Comparison of ENCODE assay signal across 10 cellular contexts in genomic region chr6:133891814-133892443, GRCh38. TPM values are rescaled to one million over a fixed set of nuclear protein-coding genes. Genes with fewer than 3 reads are reported as not detected.
DNase-seq lines count a peak whose midpoint lies in the region; ATAC-seq, FAIRE-seq and TF ChIP-seq lines count a peak whose summit lies in the region.
"Had no signal": no experiment of that assay in that cellular context is flagged by ENCODE, and none has a peak within 500 bp of the region (broad histone marks: within the 10 kb centered on the region; RNA-seq: fewer than 3 reads in every experiment).

No MANE protein-coding gene starts in this region.

- CTCF ChIA-PET in A549 (lab: Yijun Ruan, JAX), result interaction anchor here (1.0 to 2.3 kb wide), 4 partner anchors 24 to 323 kb away, joined by 3 to 6 read pairs (median 4); no protein-coding TSS in a partner anchor

- ATAC-seq in A549 (peak in 1 of 2 experiments; percentile 62; a peak in 3 of 6 replicates), GM21723 (IDR thresholded peaks at IDR 0.05; ENCODE audit: unreplicated experiment) (no peak), GM18498 (IDR thresholded peaks at IDR 0.05; ENCODE audit: unreplicated experiment) (no peak)
- ATAC-seq in natural killer cell treated with Interleukin-12 subunit alpha and Interleukin-12 subunit beta and Interleukin-15 and Interleukin-18, amount 100 ng/mL, for 72 hours, result no peak

- H3K9me3 Mint-ChIP-seq in IgD-negative memory B cell, result peaks cover 0 to 3% (median 3%) of the 10 kb centered on the region in 3 donors
- H3K9me3 Mint-ChIP-seq in endodermal cell, result no peaks in the 10 kb centered on the region
- no peaks in the 10 kb centered on the region for H3K9me3 Mint-ChIP-seq in natural killer cell treated with Interleukin-12 subunit alpha and Interleukin-12 subunit beta and Interleukin-15 and Interleukin-18, amount 100 ng/mL, for 72 hours

- no peaks in the 10 kb centered on the region for H3K9me3 ChIP-seq in A549
- H3K9me3 ChIP-seq in endodermal cell (ENCODE audit: control insufficient read depth, low read length), result no peaks in the 10 kb centered on the region

- no peak for TF ChIP-seq POLR2A in A549 (IDR thresholded peaks at IDR 0.05; ENCODE audit: low read length)

- H3K4me1 Mint-ChIP-seq in IgD-negative memory B cell, result peaks cover 11 to 24% (median 22%) of the 10 kb centered on the region in 3 donors
- H3K4me1 Mint-ChIP-seq in endodermal cell, result peaks cover 52% of the 10 kb centered on the region
- H3K4me1 Mint-ChIP-seq in natural killer cell treated with Interleukin-12 subunit alpha and Interleukin-12 subunit beta and Interleukin-15 and Interleukin-18, amount 100 ng/mL, for 72 hours (ENCODE audit: low read depth in 2 of 2), result peaks cover 15 to 30% of the 10 kb centered on the region in 2 donors

- POLR2A ChIA-PET in A549 (lab: Yijun Ruan, JAX), result no interaction called here

- no peaks in the 10 kb centered on the region for H3K36me3 ChIP-seq in endodermal cell (ENCODE audit: control insufficient read depth, insufficient read depth, low read length)

- no peak for FAIRE-seq in A549 (lab: Jason Lieb, UNC)

- H3K27ac ChIP-seq in A549, result peak overlapping the region; percentile 92 to 94
- H3K27ac ChIP-seq in endodermal cell (ENCODE audit: low read depth, low read length), result no peak overlapping the region

- DNase-seq in A549 (ENCODE audit: low read depth in 1 of 2, low spot score in 1 of 2) (no peak), endodermal cell (no peak), NCI-H1105 treated with DMSO at 0.1 percent for 48 hours (lab: John Stamatoyannopoulos, UW) (no peak), amygdala (lab: John Stamatoyannopoulos, UW) (no peak)
- no peak for DNase-seq in natural killer cell treated with Interleukin-12 subunit alpha and Interleukin-12 subunit beta and Interleukin-15 and Interleukin-18, amount 100 ng/mL, for 72 hours (ENCODE audit: low spot score)
- DNase-seq: DND-41 had no signal

- peaks cover 100% of the 10 kb centered on the region for H3K27me3 ChIP-seq in endodermal cell (ENCODE audit: control insufficient read depth, insufficient read depth, low read length, poor library complexity, severe bottlenecking)

- H3K27ac Mint-ChIP-seq in IgD-negative memory B cell, result no peak overlapping the region
- no peak overlapping the region for H3K27ac Mint-ChIP-seq in endodermal cell
- H3K27ac Mint-ChIP-seq in natural killer cell treated with Interleukin-12 subunit alpha and Interleukin-12 subunit beta and Interleukin-15 and Interleukin-18, amount 100 ng/mL, for 72 hours, result no peak overlapping the region

- no peak for TF ChIP-seq EP300 in A549 (IDR thresholded peaks at IDR 0.05)

- H3K4me3 ChIP-seq in A549 (peak overlapping the region; percentile 59), endodermal cell (ENCODE audit: low read length) (peak overlapping the region; percentile 63)

- H3K4me2 ChIP-seq in A549, result peak overlapping the region; percentile 89

- TF ChIP-seq CTCF in A549 (IDR thresholded peaks at IDR 0.05) (no peak), endodermal cell (conservative IDR thresholded peaks at IDR 0.05) (no peak)

- H3K4me1 ChIP-seq in A549 (peaks cover 19% of the 10 kb centered on the region), endodermal cell (ENCODE audit: control insufficient read depth, insufficient read depth, low read length) (peaks cover 13% of the 10 kb centered on the region)

- WGBS in A549 (ENCODE audit: missing lambda C conversion rate), result 1% methylated on average over 11 of the region's 14 CpGs
- WGBS in endodermal cell (ENCODE audit: insufficient coverage in 1 of 2, insufficient read length in 1 of 2), 2 experiments, result 0% methylated on average over 14 of the region's 14 CpGs; no CpG with 5 or more reads in 1 of the 2 experiments

- H3K27me3 Mint-ChIP-seq in IgD-negative memory B cell, result peaks cover 76% of the 10 kb centered on the region
- H3K27me3 Mint-ChIP-seq in endodermal cell (ENCODE audit: insufficient read depth), result peaks cover 97% of the 10 kb centered on the region
- peaks cover 68 to 91% of the 10 kb centered on the region in 2 donors for H3K27me3 Mint-ChIP-seq in natural killer cell treated with Interleukin-12 subunit alpha and Interleukin-12 subunit beta and Interleukin-15 and Interleukin-18, amount 100 ng/mL, for 72 hours

- H3K4me3 Mint-ChIP-seq in IgD-negative memory B cell (peak overlapping the region; percentile 68 to 88 (median 79)), endodermal cell (peak overlapping the region; percentile 47)
- H3K4me3 Mint-ChIP-seq in natural killer cell treated with Interleukin-12 subunit alpha and Interleukin-12 subunit beta and Interleukin-15 and Interleukin-18, amount 100 ng/mL, for 72 hours, result peak overlapping the region; percentile 48

- TF ChIP-seq RAD21 in A549 (conservative IDR thresholded peaks at IDR 0.05 in 1 of 2, IDR thresholded peaks at IDR 0.05 in 1 of 2), result no peak

- H3K36me3 Mint-ChIP-seq in IgD-negative memory B cell, result no peaks in the 10 kb centered on the region
- no peaks in the 10 kb centered on the region for H3K36me3 Mint-ChIP-seq in endodermal cell (ENCODE audit: low read depth)
- H3K36me3 Mint-ChIP-seq in natural killer cell treated with Interleukin-12 subunit alpha and Interleukin-12 subunit beta and Interleukin-15 and Interleukin-18, amount 100 ng/mL, for 72 hours, result peaks cover 4% of the 10 kb centered on the region

- no peak overlapping the region for H3K9ac ChIP-seq in endodermal cell (ENCODE audit: extremely low read depth, low read length, poor library complexity, severe bottlenecking)

TF ChIP-seq in A549, 52 proteins besides CTCF, POLR2A, EP300 and RAD21:
- TF ChIP-seq KDM1A (IDR thresholded peaks at IDR 0.05; ENCODE audit: low read depth) (no peak), HOXB13 (CRISPR knock-in tag; IDR thresholded peaks at IDR 0.05; ENCODE audit: low read depth) (no peak), MYC (IDR thresholded peaks at IDR 0.05; ENCODE audit: borderline replicate concordance, low read length) (no peak), HOXA7 (CRISPR knock-in tag; IDR thresholded peaks at IDR 0.05) (no peak), CEBPB (IDR thresholded peaks at IDR 0.05) (no peak)

RNA-seq across cellular contexts. Expression of gene TCF21, which starts 3.0 kb away (rescaled TPM):
- polyA plus RNA-seq in A549 (2011; rRNA removed) (0.21 and 0.25 TPM in 2 replicates), A549 (2017; fragmentation: RNase III; extraction: RNeasy Plus Mini Kit Qiagen cat#74134 plus additional on column Dnase treatment) (0.04 to 0.17 TPM (median 0.12 TPM) in 3 replicates), IgD-negative memory B cell (not detected)
- 0.12 and 0.13 TPM in 2 replicates for polyA plus RNA-seq in A549 (2012; cell fraction: cytosol; rRNA removed)
- 0.12 and 0.15 TPM in 2 replicates for polyA plus RNA-seq in A549 (2012; cell fraction: nucleus; rRNA removed)
- 0.50 and 0.97 TPM in 2 replicates for polyA minus RNA-seq in A549 (2011; rRNA and poly(A)+ RNA removed)
- under 1 TPM in 1 of 2 donors, not detected in 1; 0.11 TPM for total RNA-seq in endodermal cell
- polyA plus RNA-seq in endodermal cell (2013, experiment 1 of 2), result 0.18 TPM
- 0.12 TPM for polyA plus RNA-seq in endodermal cell (2013, experiment 2 of 2)
- not detected for total RNA-seq in natural killer cell treated with Interleukin-12 subunit alpha and Interleukin-12 subunit beta and Interleukin-15 and Interleukin-18, amount 100 ng/mL, for 72 hours
- total RNA-seq: chondrocyte had no signal
